In genomic region chr16:88699180-88699579, GRCh38 we compare ENCODE assay signal across 33 cellular contexts. TPM values are rescaled to one million over a fixed set of nuclear protein-coding genes. Genes with fewer than 3 reads are reported as not detected.
DNase-seq lines count a peak whose midpoint lies in the region; ATAC-seq and TF ChIP-seq lines count a peak whose summit lies in the region.
"Had no signal": no experiment of that assay in that cellular context is flagged by ENCODE, and none has a peak within 500 bp of the region (broad histone marks: within the 10 kb centered on the region; RNA-seq: fewer than 3 reads in every experiment).

No MANE protein-coding gene starts in this region.

- no peak for TF ChIP-seq POLR2A in spleen (IDR thresholded peaks at IDR 0.05)

- peak overlapping the region; percentile 81 for H3K4me3 Mint-ChIP-seq in activated CD4-positive, alpha-beta T cell treated with anti-CD3 and anti-CD28 coated beads, Interleukin-2, amount 10 ng/mL, durations not matched to agents 24 days and 14 days
- peak overlapping the region; percentile 94 for H3K4me3 Mint-ChIP-seq in central memory CD8-positive, alpha-beta T cell
- H3K4me3 Mint-ChIP-seq: nephron had no signal

- 90 to 95% (median 93%) methylated on average over 11 to 16 of the region's 16 CpGs for WGBS in spleen, 5 donors

- peaks cover 42% of the 10 kb centered on the region for H3K4me1 Mint-ChIP-seq in activated CD4-positive, alpha-beta T cell treated with anti-CD3 and anti-CD28 coated beads, Interleukin-2, amount 10 ng/mL, durations not matched to agents 24 days and 14 days
- peaks cover 23% of the 10 kb centered on the region for H3K4me1 Mint-ChIP-seq in central memory CD8-positive, alpha-beta T cell

- H3K9me3 Mint-ChIP-seq in activated CD4-positive, alpha-beta T cell treated with anti-CD3 and anti-CD28 coated beads, Interleukin-2, amount 10 ng/mL, durations not matched to agents 24 days and 14 days, result no peaks in the 10 kb centered on the region
- H3K9me3 Mint-ChIP-seq in central memory CD8-positive, alpha-beta T cell, result no peaks in the 10 kb centered on the region
- H3K9me3 Mint-ChIP-seq: activated naive CD4-positive, alpha-beta T cell treated with anti-CD3 and anti-CD28 coated beads, Interleukin-2, amount 50 U/mL, for 24 hours; activated T-helper 1 cell treated with anti-CD3 and anti-CD28 coated beads, Interleukin-12 subunit alpha, Interleukin-12 subunit beta, Interleukin-2, Interleukin-4 antibody, amounts not matched to agents 30 ng/mL and 10 ng/mL and 1 ng/mL, durations not matched to agents 14 hours and 24 hours and 36 hours; effector memory CD8-positive, alpha-beta T cell; nephron had no signal

- peaks cover 22% of the 10 kb centered on the region for H3K36me3 Mint-ChIP-seq in activated CD4-positive, alpha-beta T cell treated with anti-CD3 and anti-CD28 coated beads, Interleukin-2, amount 10 ng/mL, durations not matched to agents 24 days and 14 days (ENCODE audit: low read depth)
- H3K36me3 Mint-ChIP-seq in central memory CD8-positive, alpha-beta T cell (ENCODE audit: insufficient read depth), result peaks cover 43% of the 10 kb centered on the region
- H3K36me3 Mint-ChIP-seq: activated naive CD4-positive, alpha-beta T cell treated with anti-CD3 and anti-CD28 coated beads, Interleukin-2, amount 50 U/mL, for 24 hours had no signal

- in situ Hi-C loops in ACHN (cut with HindIII; ENCODE audit: low pct_ligation_motif_present, low pct_unique_long_range_greater_than_20kb, low sequenced_read_pairs), result no loop called here

- H3K27ac ChIP-seq in spleen, result peak overlapping the region in 7 of 8 donors; percentile 91 to 98 (median 94)
- H3K27ac ChIP-seq: 22Rv1, colonic mucosa, GM23248, pancreas, PC-9, VCaP had no signal

- no peak for DNase-seq in activated CD4-positive, alpha-beta T cell treated with anti-CD3 and anti-CD28 coated beads, Interleukin-2, amount 10 ng/mL, durations not matched to agents 24 days and 14 days
- no peak for DNase-seq in activated CD4-positive, alpha-beta T cell treated with anti-CD3 and anti-CD28 coated beads, Interleukin-2, amount 50 U/mL, for 4 hours
- no peak for DNase-seq in central memory CD8-positive, alpha-beta T cell (ENCODE audit: low spot score in 2 of 2)
- DNase-seq in spleen, result peak; percentile 87
- no peak for DNase-seq in HuH-7 (ENCODE audit: low spot score)
- no peak for DNase-seq in ACHN
- DNase-seq: activated CD4-positive, alpha-beta T cell treated with anti-CD3 and anti-CD28 coated beads for 4 hours; anterior cingulate cortex; colonic mucosa; effector memory CD8-positive, alpha-beta T cell; erythroblast; glutamatergic neuron; GM23248; islet precursor cell; KG1; left ventricle myocardium inferior; MG63; NCI-H1105 treated with DMSO at 0.1 percent for 48 hours; NCI-H2029; NCI-H524 treated with DMSO at 0.1 percent for 48 hours; NK-92 treated with Interleukin-12 subunit alpha and Interleukin-12 subunit beta, amount 100 ng/mL, for 24 hours; PC-9; SHP77; stimulated activated CD4-positive, alpha-beta T cell treated with anti-CD3 and anti-CD28 coated beads, Interleukin-2, amount 100 ng/mL, for 48 hours; T-helper 9 cell had no signal

- H3K27me3 ChIP-seq in spleen (replicated peaks in 1 of 7), result no peaks in the 10 kb centered on the region
- H3K27me3 ChIP-seq: colonic mucosa, MG63, pancreas had no signal

- no peaks in the 10 kb centered on the region for H3K9me3 ChIP-seq in spleen
- H3K9me3 ChIP-seq: colonic mucosa, left ventricle myocardium inferior, MG63, pancreas had no signal

- H3K36me3 ChIP-seq in spleen, result peaks cover 0 to 74% (median 46%) of the 10 kb centered on the region in 6 donors
- H3K36me3 ChIP-seq: colonic mucosa, MG63 had no signal

- H3K4me1 ChIP-seq in spleen, result peaks cover 49 to 75% (median 68%) of the 10 kb centered on the region in 6 donors
- H3K4me1 ChIP-seq: colonic mucosa, pancreas had no signal

- no peaks in the 10 kb centered on the region for H3K27me3 Mint-ChIP-seq in activated CD4-positive, alpha-beta T cell treated with anti-CD3 and anti-CD28 coated beads, Interleukin-2, amount 10 ng/mL, durations not matched to agents 24 days and 14 days
- no peaks in the 10 kb centered on the region for H3K27me3 Mint-ChIP-seq in central memory CD8-positive, alpha-beta T cell
- H3K27me3 Mint-ChIP-seq: activated naive CD4-positive, alpha-beta T cell treated with anti-CD3 and anti-CD28 coated beads, Interleukin-2, amount 50 U/mL, for 24 hours; effector memory CD8-positive, alpha-beta T cell had no signal

- peak overlapping the region; percentile 95 for H3K27ac Mint-ChIP-seq in activated CD4-positive, alpha-beta T cell treated with anti-CD3 and anti-CD28 coated beads, Interleukin-2, amount 10 ng/mL, durations not matched to agents 24 days and 14 days
- peak overlapping the region; percentile 61 for H3K27ac Mint-ChIP-seq in central memory CD8-positive, alpha-beta T cell (ENCODE audit: low read depth)
- H3K27ac Mint-ChIP-seq: nephron had no signal

- no peak for TF ChIP-seq CTCF in spleen (IDR thresholded peaks at IDR 0.05 in 8 of 11, conservative IDR thresholded peaks at IDR 0.05 in 3 of 11)

- H3K4me3 ChIP-seq in spleen, result peak overlapping the region in 1 of 8 donors; percentile 91
- H3K4me3 ChIP-seq: colonic mucosa, GM23248, left ventricle myocardium inferior, MG63, pancreas, PC-9, smooth muscle cell had no signal

- ATAC-seq in central memory CD8-positive, alpha-beta T cell (replicated peaks; ENCODE audit: extremely low read depth, poor library complexity, severe bottlenecking), result no peak
- ATAC-seq: effector memory CD8-positive, alpha-beta T cell; pancreas had no signal

- intact Hi-C loops in activated CD4-positive, alpha-beta T cell treated with anti-CD3 and anti-CD28 coated beads, Interleukin-2, amount 10 ng/mL, durations not matched to agents 24 days and 14 days (cut with micrococcal nuclease), result no loop called here
- intact Hi-C loops in spleen (cut with DNase I; ENCODE audit: low total_unique reads), result no loop called here

RNA-seq across cellular contexts. Expression of gene RNF166, which starts 7.0 kb away (rescaled TPM):
- total RNA-seq in activated CD4-positive, alpha-beta T cell treated with anti-CD3 and anti-CD28 coated beads, Interleukin-2, amount 10 ng/mL, durations not matched to agents 24 days and 14 days, result 47.3 and 49.7 TPM in 2 replicates
- 100 to 1,000 TPM in 3 of 7 donors, 10 to 100 TPM in 4; 63.7 to 135 (median 99.1) TPM for total RNA-seq in spleen
- polyA plus RNA-seq in spleen, result 100 to 1,000 TPM in 1 of 3 donors, 10 to 100 TPM in 2; 55.7 to 132 (median 75.1) TPM

RNA-seq across cellular contexts. Expression of gene CTU2, which starts 7.1 kb away (rescaled TPM):
- total RNA-seq in activated CD4-positive, alpha-beta T cell treated with anti-CD3 and anti-CD28 coated beads, Interleukin-2, amount 10 ng/mL, durations not matched to agents 24 days and 14 days, result 68.8 and 69.9 TPM in 2 replicates
- total RNA-seq in spleen, result 10 to 100 TPM in 4 of 7 donors, 1 to 10 TPM in 3; 7.2 to 28.2 (median 11.7) TPM
- 10 to 100 TPM; 16.6 to 24.5 (median 16.8) TPM for polyA plus RNA-seq in spleen

RNA-seq across cellular contexts. Expression of gene SNAI3, which starts 12.9 kb away (rescaled TPM):
- total RNA-seq in activated CD4-positive, alpha-beta T cell treated with anti-CD3 and anti-CD28 coated beads, Interleukin-2, amount 10 ng/mL, durations not matched to agents 24 days and 14 days, result 3.0 and 3.3 TPM in 2 replicates
- 1 to 10 TPM; 4.8 to 7.6 (median 6.0) TPM for total RNA-seq in spleen
- polyA plus RNA-seq in spleen, result 1 to 10 TPM; 5.6 to 7.8 (median 7.1) TPM
- total RNA-seq: bronchial epithelial cell, GM23248 had no signal

RNA-seq across cellular contexts. Expression of gene MVD, which starts 36.3 kb away (rescaled TPM):
- total RNA-seq in activated CD4-positive, alpha-beta T cell treated with anti-CD3 and anti-CD28 coated beads, Interleukin-2, amount 10 ng/mL, durations not matched to agents 24 days and 14 days, result 95.7 and 102 TPM in 2 replicates
- 10 to 100 TPM; 24.1 to 49.3 (median 35.1) TPM for total RNA-seq in spleen
- polyA plus RNA-seq in spleen, result 10 to 100 TPM; 35.1 to 74.9 (median 57.3) TPM

RNA-seq across cellular contexts. Expression of gene CYBA, which starts 48.3 kb away (rescaled TPM):
- total RNA-seq in activated CD4-positive, alpha-beta T cell treated with anti-CD3 and anti-CD28 coated beads, Interleukin-2, amount 10 ng/mL, durations not matched to agents 24 days and 14 days, result 222 and 228 TPM in 2 replicates
- 100 to 1,000 TPM; 557 to 820 (median 628) TPM for total RNA-seq in spleen
- 100 to 1,000 TPM; 649 to 925 (median 917) TPM for polyA plus RNA-seq in spleen
